ENCODE assay signal across 21 cellular contexts in the genomic region with DNA sequence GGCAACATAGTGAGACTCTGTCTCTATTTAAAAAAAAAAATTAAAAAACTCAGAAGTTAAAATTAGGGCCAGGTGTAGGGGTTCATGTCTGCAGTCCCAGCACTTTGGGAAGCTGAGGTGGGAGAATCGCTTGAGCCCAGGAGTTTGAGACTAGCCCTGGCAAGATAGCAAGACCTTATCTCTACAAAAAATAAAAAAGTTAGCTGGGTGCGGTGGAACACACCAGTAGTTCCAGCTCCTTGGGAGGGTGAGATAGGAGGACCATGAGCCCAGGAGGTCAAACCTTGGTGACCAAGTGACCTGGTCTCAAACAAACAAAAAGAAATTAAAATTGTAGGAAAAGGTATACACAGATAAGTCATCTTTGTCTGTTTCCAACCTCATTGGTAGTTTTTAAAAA.
"Had no signal": no experiment of that assay in that cellular context is flagged by ENCODE, and none has a peak within 500 bp of the region (broad histone marks: within the 10 kb centered on the region; RNA-seq: fewer than 3 reads in every experiment).

No MANE protein-coding gene starts in this region.

- H3K27ac Mint-ChIP-seq: nephron had no signal

- DNase-seq: effector memory CD4-positive, alpha-beta T cell; gastrocnemius medialis; heart right ventricle; hypothalamus; left lung; lower lobe of right lung; midbrain; occipital lobe; pancreas; stimulated activated CD4-positive, alpha-beta T cell treated with anti-CD3 and anti-CD28 coated beads, Interleukin-2, amount 100 ng/mL, for 24 hours; stimulated activated CD4-positive, alpha-beta T cell treated with anti-CD3 and anti-CD28 coated beads, Interleukin-4, amount 100 ng/mL, for 4 hours; stimulated activated naive CD4-positive, alpha-beta T cell treated with Interleukin-2 at 50 U/mL for 16 hours; tibial artery; upper lobe of left lung; uterus had no signal

- H3K36me3 ChIP-seq: gastrocnemius medialis, lower lobe of right lung, pancreas, prostate gland, suprapubic skin, upper lobe of left lung, uterus had no signal

- H3K4me1 Mint-ChIP-seq: nephron had no signal

- H3K9me3 ChIP-seq: gastrocnemius medialis, prostate gland, suprapubic skin, uterus had no signal

- H3K27me3 ChIP-seq: esophagus muscularis mucosa, gastrocnemius medialis, heart right ventricle, left lung, pancreas, suprapubic skin, tibial artery, upper lobe of left lung, uterus had no signal

- H3K27ac ChIP-seq: coronary artery, esophagus muscularis mucosa, gastrocnemius medialis, left lung, lower lobe of right lung, pancreas, prostate gland, suprapubic skin, tibial artery, upper lobe of left lung, uterus had no signal

- H3K4me3 Mint-ChIP-seq: nephron had no signal

- H3K4me1 ChIP-seq: gastrocnemius medialis, prostate gland, tibial artery, uterus had no signal

- ATAC-seq: gastrocnemius medialis, heart right ventricle, left lung, lower lobe of right lung, sciatic nerve had no signal

- H3K4me3 ChIP-seq: coronary artery, esophagus muscularis mucosa, gastrocnemius medialis, heart right ventricle, left lung, lower lobe of right lung, pancreas, prostate gland, suprapubic skin, tibial artery, upper lobe of left lung, uterus had no signal
